ENCODE assay signal across 15 cellular contexts in genomic region chr6:88619951-88620350, GRCh38.
DNase-seq lines count a peak whose midpoint lies in the region; ATAC-seq, FAIRE-seq and TF ChIP-seq lines count a peak whose summit lies in the region.
"Had no signal": no experiment of that assay in that cellular context is flagged by ENCODE, and none has a peak within 500 bp of the region (broad histone marks: within the 10 kb centered on the region; RNA-seq: fewer than 3 reads in every experiment).

No MANE protein-coding gene starts in this region.

- TF ChIP-seq CTCF in NB4 (IDR thresholded peaks at IDR 0.05; ENCODE audit: low read depth, low read length) (no peak), SU-DHL-6 (IDR thresholded peaks at IDR 0.05; ENCODE audit: insufficient read depth, low read length, poor library complexity, severe bottlenecking) (no peak), colonic mucosa (IDR thresholded peaks at IDR 0.05) (no peak)

- peak; percentile 71 for FAIRE-seq in GM12891 (lab: Jason Lieb, UNC)
- FAIRE-seq: A204.1 had no signal

- peaks cover 97% of the 10 kb centered on the region for H3F3A ChIP-seq in SU-DHL-6 (ENCODE audit: insufficient read depth)

- no peaks in the 10 kb centered on the region for H3K9me3 ChIP-seq in SU-DHL-6 (ENCODE audit: insufficient read depth, low read length)
- no peaks in the 10 kb centered on the region for H3K9me3 ChIP-seq in colonic mucosa
- H3K9me3 ChIP-seq: BE2C had no signal

- H3K79me2 ChIP-seq in SU-DHL-6 (ENCODE audit: insufficient read depth, low read length): peaks cover 68% of the 10 kb centered on the region

- DNase-seq in GM12891 (ENCODE audit: insufficient read length, low spot score): no peak
- DNase-seq in NB4 (ENCODE audit: low read depth): peak; percentile 8
- no peak for DNase-seq in colonic mucosa
- no peak for DNase-seq in T-helper 1 cell
- DNase-seq: BE2C; CD4-positive, alpha-beta memory T cell; DMS79; EL; HCEC 1CT; HFFc6 had no signal

- no peaks in the 10 kb centered on the region for H3K9me2 ChIP-seq in SU-DHL-6 (replicated peaks; ENCODE audit: insufficient read depth, low read length)

- peak overlapping the region; percentile 42 for H3K9ac ChIP-seq in SU-DHL-6 (ENCODE audit: low read length)
- H3K9ac ChIP-seq in colonic mucosa (ENCODE audit: low read depth in 2 of 2, low read length in 2 of 2): no peak overlapping the region

- no peak overlapping the region for H2AFZ ChIP-seq in SU-DHL-6 (ENCODE audit: low read depth, low read length, severe bottlenecking)

- H3K27ac ChIP-seq in SU-DHL-6 (ENCODE audit: low read depth, low read length) (peak overlapping the region; percentile 98), colonic mucosa (no peak overlapping the region)
- H3K27ac ChIP-seq: C4-2B had no signal

- no peaks in the 10 kb centered on the region for H3K4me1 ChIP-seq in colonic mucosa

- ATAC-seq in GM18867 (IDR thresholded peaks at IDR 0.05; ENCODE audit: unreplicated experiment): no peak
- ATAC-seq in GM21723 (IDR thresholded peaks at IDR 0.05; ENCODE audit: unreplicated experiment): no peak

- H3K27me3 ChIP-seq in SU-DHL-6 (ENCODE audit: low read length): no peaks in the 10 kb centered on the region
- no peaks in the 10 kb centered on the region for H3K27me3 ChIP-seq in colonic mucosa
- H3K27me3 ChIP-seq: BE2C had no signal

- H4K20me1 ChIP-seq in SU-DHL-6 (ENCODE audit: low read depth, low read length): no peaks in the 10 kb centered on the region

- H3K36me3 ChIP-seq in SU-DHL-6 (ENCODE audit: low read length) (peaks cover 16% of the 10 kb centered on the region), colonic mucosa (no peaks in the 10 kb centered on the region)
- H3K36me3 ChIP-seq: BE2C had no signal

- intact Hi-C loops in colonic mucosa (cut with DNase I): no loop called here

- H3K4me2 ChIP-seq in SU-DHL-6 (ENCODE audit: low read depth, low read length, poor library complexity, severe bottlenecking): peak overlapping the region; percentile 76

- TF ChIP-seq POLR2A in GM12891 (IDR thresholded peaks at IDR 0.05; ENCODE audit: low read depth, low read length) (no peak), NB4 (IDR thresholded peaks at IDR 0.05; ENCODE audit: extremely low read depth, insufficient read length) (no peak)

- no peak overlapping the region for H3K4me3 ChIP-seq in NB4 (ENCODE audit: low read depth, low read length)
- H3K4me3 ChIP-seq in SU-DHL-6 (ENCODE audit: insufficient read depth, low read length, poor library complexity, severe bottlenecking): peak overlapping the region; percentile 12
- H3K4me3 ChIP-seq in colonic mucosa: no peak overlapping the region

TF ChIP-seq in GM12891, 5 proteins besides CTCF, POLR2A, EP300 and RAD21:
- no peak for TF ChIP-seq SPI1 (IDR thresholded peaks at IDR 0.05; ENCODE audit: low read depth, low read length)
- no peak for TF ChIP-seq TAF1 (IDR thresholded peaks at IDR 0.05; ENCODE audit: low read depth, low read length)
- TF ChIP-seq PAX5 (IDR thresholded peaks at IDR 0.05; ENCODE audit: insufficient read depth, low read length, severe bottlenecking): no peak
- TF ChIP-seq POU2F2 (IDR thresholded peaks at IDR 0.05; ENCODE audit: low read depth, low read length): no peak
- no peak for TF ChIP-seq POLR2AphosphoS5 (IDR thresholded peaks at IDR 0.05; ENCODE audit: low read depth, low read length)
